ENCODE assay signal across 30 cellular contexts in genomic region chr7:6188395-6188794, GRCh38.
"Had no signal": no experiment of that assay in that cellular context is flagged by ENCODE, and none has a peak within 500 bp of the region (broad histone marks: within the 10 kb centered on the region; RNA-seq: fewer than 3 reads in every experiment).

No MANE protein-coding gene starts in this region.

- H3K27ac ChIP-seq: left lung, lower lobe of right lung, neural progenitor cell, neutrophil, ovary, right atrium auricular region, skin epidermis, stomach, suprapubic skin, thoracic aorta, tibial artery, upper lobe of right lung, uterus had no signal

- H3K9me3 Mint-ChIP-seq: immature natural killer cell; naive thymus-derived CD8-positive, alpha-beta T cell; nephron; neural progenitor cell; stimulated activated naive B cell treated with anti-CD40 and anti-IgM and Interleukin-4, amounts not matched to agents 10 μg/mL and 1 μg/mL and 100 μg/mL, for 72 hours had no signal

- H3K4me3 ChIP-seq: left lung, lower lobe of right lung, neural progenitor cell, ovary, right atrium auricular region, skin epidermis, stomach, suprapubic skin, thoracic aorta, tibial artery, upper lobe of right lung, uterus had no signal

- H3K4me2 ChIP-seq: neural progenitor cell had no signal

- H3K27me3 Mint-ChIP-seq: naive thymus-derived CD8-positive, alpha-beta T cell; progenitor cell of endocrine pancreas; stimulated activated naive B cell treated with anti-CD40 and anti-IgM and Interleukin-4, amounts not matched to agents 10 μg/mL and 1 μg/mL and 100 μg/mL, for 72 hours had no signal

- H3K4me1 Mint-ChIP-seq: immature natural killer cell; naive thymus-derived CD8-positive, alpha-beta T cell; stimulated activated naive B cell treated with anti-CD40 and anti-IgM and Interleukin-4, amounts not matched to agents 10 μg/mL and 1 μg/mL and 100 μg/mL, for 72 hours had no signal

- H3K4me3 Mint-ChIP-seq: immature natural killer cell; naive thymus-derived CD8-positive, alpha-beta T cell; nephron; neural progenitor cell; stimulated activated naive B cell treated with anti-CD40 and anti-IgM and Interleukin-4, amounts not matched to agents 10 μg/mL and 1 μg/mL and 100 μg/mL, for 72 hours had no signal

- H2AFZ ChIP-seq: neural progenitor cell had no signal

- H3K36me3 ChIP-seq: neural progenitor cell, neutrophil, ovary, uterus had no signal

- H3K4me1 ChIP-seq: left lung, lower lobe of right lung, neural progenitor cell, stomach, suprapubic skin, upper lobe of right lung, uterus had no signal

- H3K27me3 ChIP-seq: left lung, neural progenitor cell, neutrophil, ovary, right atrium auricular region, stomach, suprapubic skin, tibial artery, upper lobe of right lung, uterus had no signal

- DNase-seq: hypothalamus; immature natural killer cell; kidney; left colon; left lung; lower lobe of right lung; mammary epithelial cell; mesenchymal stem cell; naive thymus-derived CD8-positive, alpha-beta T cell; ovary; stimulated activated CD4-positive, alpha-beta T cell treated with anti-CD3 and anti-CD28 coated beads, Interleukin-12 subunit alpha, Interleukin-12 subunit beta, amount 100 ng/mL, for 4 hours; stimulated activated CD4-positive, alpha-beta T cell treated with anti-CD3 and anti-CD28 coated beads, Interleukin-15, amount 100 ng/mL, for 24 hours; stimulated activated CD4-positive, alpha-beta T cell treated with anti-CD3 and anti-CD28 coated beads, Interleukin-2, amount 100 ng/mL, for 24 hours; stimulated activated CD4-positive, alpha-beta T cell treated with anti-CD3 and anti-CD28 coated beads, Interleukin-4, amount 100 ng/mL, for 1 hour; stimulated activated naive B cell treated with anti-CD40 and anti-IgM and Interleukin-4, amounts not matched to agents 10 μg/mL and 1 μg/mL and 100 μg/mL, for 72 hours; stimulated activated naive CD8-positive, alpha-beta T cell treated with anti-CD3 and anti-CD28 coated beads, Interleukin-15, Interleukin-2, amounts not matched to agents 100 U/mL and 50 U/mL, for 24 hours; stomach; tibial artery; trophoblast cell; upper lobe of right lung; uterus had no signal

- H3K9me3 ChIP-seq: left lung, lower lobe of right lung, neutrophil, ovary, right atrium auricular region, stomach, suprapubic skin, thoracic aorta, tibial artery, upper lobe of right lung, uterus had no signal

- ATAC-seq: left colon; left lung; lower lobe of right lung; naive thymus-derived CD8-positive, alpha-beta T cell; sciatic nerve; stimulated activated naive B cell treated with anti-CD40 and anti-IgM and Interleukin-4, amounts not matched to agents 10 μg/mL and 1 μg/mL and 100 μg/mL, for 72 hours; stimulated activated naive CD8-positive, alpha-beta T cell treated with anti-CD3 and anti-CD28 coated beads, Interleukin-15, Interleukin-2, amounts not matched to agents 100 U/mL and 50 U/mL, for 24 hours; upper lobe of right lung had no signal

- H3K9ac ChIP-seq: neural progenitor cell had no signal

- H3K27ac Mint-ChIP-seq: immature natural killer cell; nephron; neural progenitor cell; progenitor cell of endocrine pancreas; stimulated activated naive B cell treated with anti-CD40 and anti-IgM and Interleukin-4, amounts not matched to agents 10 μg/mL and 1 μg/mL and 100 μg/mL, for 72 hours had no signal
